ENCODE assay signal across 8 cellular contexts in genomic region chr2:152635635-152636298, GRCh38.
DNase-seq lines count a peak whose midpoint lies in the region; ATAC-seq and TF ChIP-seq lines count a peak whose summit lies in the region.

No MANE protein-coding gene starts in this region.

- H3K4me1 Mint-ChIP-seq in Calu3 (ENCODE audit: low read depth, unreplicated experiment) (no peaks in the 10 kb centered on the region), brain (no peaks in the 10 kb centered on the region)

- no peaks in the 10 kb centered on the region for H3K9me3 Mint-ChIP-seq in Calu3 (ENCODE audit: low read depth, unreplicated experiment)
- H3K9me3 Mint-ChIP-seq in brain: no peaks in the 10 kb centered on the region

- DNase-seq in Calu3 (peak; percentile 76), NCI-H1092 (lab: John Stamatoyannopoulos, UW) (peak; percentile 19), UCSD-AML1 (lab: John Stamatoyannopoulos, UW; ENCODE audit: unreplicated experiment) (peak; percentile 39), iris pigment epithelial cell (ENCODE audit: low read depth) (peak; percentile 44)
- DNase-seq in stimulated activated CD4-positive, alpha-beta T cell treated with anti-CD3 and anti-CD28 coated beads, Interleukin-2, amount 100 ng/mL, for 4 hours (ENCODE audit: low read depth): peak; percentile 38

- TF ChIP-seq CTCF in Calu3 (IDR thresholded peaks at IDR 0.05; ENCODE audit: unreplicated experiment) (peak; percentile 84), brain (conservative IDR thresholded peaks at IDR 0.05) (peak; percentile 87 to 93)

- no peak overlapping the region for H3K4me3 Mint-ChIP-seq in Calu3 (ENCODE audit: low read depth, unreplicated experiment)
- no peak overlapping the region for H3K4me3 Mint-ChIP-seq in brain

- ATAC-seq in GM21576 (IDR thresholded peaks at IDR 0.05; ENCODE audit: unreplicated experiment) (peak; percentile 69), GM18511 (IDR thresholded peaks at IDR 0.05; ENCODE audit: unreplicated experiment) (no peak)

- H3K27me3 Mint-ChIP-seq in Calu3 (ENCODE audit: unreplicated experiment) (no peaks in the 10 kb centered on the region), brain (no peaks in the 10 kb centered on the region)

- intact Hi-C loops in Calu3 (cut with micrococcal nuclease; ENCODE audit: unreplicated experiment): loop anchor here (1.0 to 2.0 kb wide), 4 partner anchors 299 to 598 kb away; no protein-coding TSS in a partner anchor

- BruUV-seq in Calu3 (replicated peaks; lab: Mats Ljungman, UMichigan): no TSS peak

- H3K36me3 Mint-ChIP-seq in Calu3 (ENCODE audit: insufficient read depth, unreplicated experiment) (peaks cover 41% of the 10 kb centered on the region), brain (peaks cover 49% of the 10 kb centered on the region)

- no peak overlapping the region for H3K27ac Mint-ChIP-seq in Calu3 (ENCODE audit: unreplicated experiment)
- H3K27ac Mint-ChIP-seq in brain: peak overlapping the region in 1 of 5 experiments; percentile 13

- CTCF ChIA-PET in Calu3 (lab: Charles Lee): interaction anchor here (0.7 to 2.3 kb wide), 3 partner anchors 65 to 460 kb away, joined by 3 to 20 read pairs (median 3); partner anchors contain the start of gene STAM2

Comparison
In these comparisons a context has a peak if more than half of its experiments do, and no peak if none do; other contexts are left out.
1. DNase-seq: peak in every context shown above with its lines; median percentile 76 in Calu3; 44 in iris pigment epithelial cell; 39 in UCSD-AML1; 38 in stimulated activated CD4-positive, alpha-beta T cell treated with anti-CD3 and anti-CD28 coated beads, Interleukin-2, amount 100 ng/mL, for 4 hours; 19 in NCI-H1092.